ENCODE assay signal across 31 cellular contexts in the genomic region with DNA sequence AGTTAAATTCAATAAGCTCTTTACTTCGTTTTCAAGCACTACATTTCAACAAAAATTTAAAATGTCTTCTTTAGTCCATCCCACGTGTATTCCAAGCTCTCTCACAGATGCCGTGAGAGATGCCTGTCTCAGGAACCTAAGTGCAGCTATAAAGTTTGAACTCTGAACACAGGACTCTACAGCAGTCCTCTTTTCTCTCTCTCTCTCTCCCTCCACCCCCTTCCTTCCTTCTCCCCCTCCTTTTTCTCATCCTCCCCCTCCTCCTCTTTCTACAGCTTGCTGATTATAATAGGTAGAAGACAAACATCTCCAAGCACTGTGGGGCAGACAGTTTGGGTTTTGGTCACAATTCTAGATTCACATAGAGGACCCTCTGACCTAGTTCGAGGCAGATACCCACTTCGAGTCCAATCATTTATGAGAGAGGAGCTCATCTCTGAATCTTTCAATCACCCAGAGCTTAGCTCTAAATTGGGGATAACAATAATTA. TPM values are rescaled to one million over a fixed set of nuclear protein-coding genes. Genes with fewer than 3 reads are reported as not detected.
"Had no signal": no experiment of that assay in that cellular context is flagged by ENCODE, and none has a peak within 500 bp of the region (broad histone marks: within the 10 kb centered on the region; RNA-seq: fewer than 3 reads in every experiment).

No MANE protein-coding gene starts in this region.

- H3K27me3 Mint-ChIP-seq: activated B cell treated with CpG ODN at 0.5 μM for 24 hours; activated naive CD8-positive, alpha-beta T cell treated with anti-CD3 and anti-CD28 coated beads, Interleukin-2, amount 50 U/mL, for 24 hours had no signal

- H3K9me3 ChIP-seq: adrenal gland, body of pancreas, esophagus muscularis mucosa had no signal

- ATAC-seq: activated CD4-positive, CD25-positive, alpha-beta regulatory T cell treated with anti-CD3 and anti-CD28 coated beads, Interleukin-2, amount 50 U/mL, for 24 hours; activated CD8-positive, alpha-beta T cell treated with anti-CD3 and anti-CD28 coated beads for 36 hours; activated naive CD8-positive, alpha-beta T cell treated with anti-CD3 and anti-CD28 coated beads, Interleukin-2, amount 50 U/mL, for 24 hours; activated T-cell treated with anti-CD3 and anti-CD28 coated beads, Interleukin-2, amount 50 U/mL, for 4 hours; activated T-helper 17 cell treated with anti-CD3 and anti-CD28 coated beads, Interleukin-2, amount 50 U/mL, for 72 hours; body of pancreas; effector memory CD8-positive, alpha-beta T cell; T-helper 17 cell had no signal

- H3K27ac ChIP-seq: adrenal gland, body of pancreas, esophagus muscularis mucosa, WERI-Rb-1 had no signal

- H3K9me3 Mint-ChIP-seq: activated B cell treated with CpG ODN at 0.5 μM for 24 hours; activated CD8-positive, alpha-beta T cell treated with anti-CD3 and anti-CD28 coated beads for 36 hours; activated naive CD4-positive, alpha-beta T cell treated with anti-CD3 and anti-CD28 coated beads for 36 hours; activated naive CD4-positive, alpha-beta T cell treated with anti-CD3 and anti-CD28 coated beads, Interleukin-2, amount 50 U/mL, for 24 hours; activated naive CD8-positive, alpha-beta T cell treated with anti-CD3 and anti-CD28 coated beads for 36 hours; activated naive CD8-positive, alpha-beta T cell treated with anti-CD3 and anti-CD28 coated beads, Interleukin-2, amount 50 U/mL, for 24 hours; activated T-cell treated with anti-CD3 and anti-CD28 coated beads, Interleukin-2, amount 50 U/mL, for 4 hours; activated T-helper 17 cell treated with anti-CD3 and anti-CD28 coated beads, Interleukin-2, amount 50 U/mL, for 72 hours; effector memory CD8-positive, alpha-beta T cell; T-helper 2 cell treated with Interferon-gamma antibody and Interleukin-4, amounts not matched to agents 5 μg/mL and 100 μg/mL, for 36 hours had no signal

- H3K4me1 ChIP-seq: adrenal gland, body of pancreas, esophagus muscularis mucosa had no signal

- H3K27ac Mint-ChIP-seq: activated B cell treated with CpG ODN at 0.5 μM for 24 hours; activated CD8-positive, alpha-beta T cell treated with anti-CD3 and anti-CD28 coated beads for 36 hours; activated naive CD4-positive, alpha-beta T cell treated with anti-CD3 and anti-CD28 coated beads for 36 hours; activated naive CD4-positive, alpha-beta T cell treated with anti-CD3 and anti-CD28 coated beads, Interleukin-2, amount 50 U/mL, for 24 hours; activated naive CD8-positive, alpha-beta T cell treated with anti-CD3 and anti-CD28 coated beads for 36 hours; activated naive CD8-positive, alpha-beta T cell treated with anti-CD3 and anti-CD28 coated beads, Interleukin-2, amount 50 U/mL, for 24 hours; activated T-helper 17 cell treated with anti-CD3 and anti-CD28 coated beads, Interleukin-2, amount 50 U/mL, for 72 hours; T-helper 17 cell; T-helper 2 cell treated with Interferon-gamma antibody and Interleukin-4, amounts not matched to agents 5 μg/mL and 100 μg/mL, for 36 hours had no signal

- H3K27me3 ChIP-seq: body of pancreas, esophagus muscularis mucosa had no signal

- H3K4me3 Mint-ChIP-seq: activated B cell treated with CpG ODN at 0.5 μM for 24 hours; activated CD8-positive, alpha-beta T cell treated with anti-CD3 and anti-CD28 coated beads for 36 hours; activated naive CD4-positive, alpha-beta T cell treated with anti-CD3 and anti-CD28 coated beads for 36 hours; activated naive CD4-positive, alpha-beta T cell treated with anti-CD3 and anti-CD28 coated beads, Interleukin-2, amount 50 U/mL, for 24 hours; activated naive CD8-positive, alpha-beta T cell treated with anti-CD3 and anti-CD28 coated beads for 36 hours; activated naive CD8-positive, alpha-beta T cell treated with anti-CD3 and anti-CD28 coated beads, Interleukin-2, amount 50 U/mL, for 24 hours; activated T-cell treated with anti-CD3 and anti-CD28 coated beads, Interleukin-2, amount 50 U/mL, for 4 hours; activated T-helper 17 cell treated with anti-CD3 and anti-CD28 coated beads, Interleukin-2, amount 50 U/mL, for 72 hours; effector memory CD8-positive, alpha-beta T cell; T-helper 17 cell; T-helper 2 cell treated with Interferon-gamma antibody and Interleukin-4, amounts not matched to agents 5 μg/mL and 100 μg/mL, for 36 hours had no signal

- DNase-seq: activated B cell treated with CpG ODN at 0.5 μM for 24 hours; activated CD4-positive, alpha-beta T cell treated with anti-CD3 and anti-CD28 coated beads for 48 hours; activated CD4-positive, alpha-beta T cell treated with anti-CD3 and anti-CD28 coated beads, Interleukin-2, amount 50 U/mL, for 1 hour; activated CD4-positive, alpha-beta T cell treated with anti-CD3 and anti-CD28 coated beads, Interleukin-2, amount 50 U/mL, for 48 hours; activated CD8-positive, alpha-beta memory T cell treated with anti-CD3 and anti-CD28 coated beads for 24 hours; activated CD8-positive, alpha-beta T cell treated with anti-CD3 and anti-CD28 coated beads for 36 hours; activated effector memory CD4-positive, alpha-beta T cell treated with anti-CD3 and anti-CD28 coated beads, Interleukin-2, amount 50 U/mL, for 16 hours; activated naive CD4-positive, alpha-beta T cell treated with anti-CD3 and anti-CD28 coated beads for 36 hours; activated naive CD8-positive, alpha-beta T cell treated with anti-CD3 and anti-CD28 coated beads for 36 hours; activated naive CD8-positive, alpha-beta T cell treated with anti-CD3 and anti-CD28 coated beads, Interleukin-2, amount 50 U/mL, for 24 hours; activated T-cell treated with anti-CD3 and anti-CD28 coated beads, Interleukin-2, amount 50 U/mL, for 4 hours; adrenal gland; amygdala; aorta; body of pancreas; caudate nucleus; cortex of kidney; dermis blood vessel endothelial cell; effector CD4-positive, alpha-beta T cell; effector memory CD8-positive, alpha-beta T cell; erythroblast; foreskin melanocyte; head of caudate nucleus; T-helper 17 cell; T1000; WERI-Rb-1 had no signal

- H3K4me1 Mint-ChIP-seq: activated B cell treated with CpG ODN at 0.5 μM for 24 hours; activated naive CD4-positive, alpha-beta T cell treated with anti-CD3 and anti-CD28 coated beads, Interleukin-2, amount 50 U/mL, for 24 hours; activated naive CD8-positive, alpha-beta T cell treated with anti-CD3 and anti-CD28 coated beads for 36 hours; activated naive CD8-positive, alpha-beta T cell treated with anti-CD3 and anti-CD28 coated beads, Interleukin-2, amount 50 U/mL, for 24 hours; activated T-helper 17 cell treated with anti-CD3 and anti-CD28 coated beads, Interleukin-2, amount 50 U/mL, for 72 hours; T-helper 17 cell had no signal

- H3K36me3 Mint-ChIP-seq: activated naive CD4-positive, alpha-beta T cell treated with anti-CD3 and anti-CD28 coated beads, Interleukin-2, amount 50 U/mL, for 24 hours; activated naive CD8-positive, alpha-beta T cell treated with anti-CD3 and anti-CD28 coated beads for 36 hours had no signal

- H3K4me3 ChIP-seq: adrenal gland, body of pancreas, esophagus muscularis mucosa had no signal

- H3K36me3 ChIP-seq: adrenal gland, esophagus muscularis mucosa, WERI-Rb-1 had no signal

RNA-seq across cellular contexts. Expression of a gene that starts 31.5 kb away (rescaled TPM):
- total RNA-seq: activated CD8-positive, alpha-beta T cell treated with anti-CD3 and anti-CD28 coated beads for 36 hours; activated naive CD4-positive, alpha-beta T cell treated with anti-CD3 and anti-CD28 coated beads for 36 hours; activated naive CD8-positive, alpha-beta T cell treated with anti-CD3 and anti-CD28 coated beads for 36 hours; T-helper 17 cell had no signal
